ENCODE assay signal across 1 cellular context in the genomic region with DNA sequence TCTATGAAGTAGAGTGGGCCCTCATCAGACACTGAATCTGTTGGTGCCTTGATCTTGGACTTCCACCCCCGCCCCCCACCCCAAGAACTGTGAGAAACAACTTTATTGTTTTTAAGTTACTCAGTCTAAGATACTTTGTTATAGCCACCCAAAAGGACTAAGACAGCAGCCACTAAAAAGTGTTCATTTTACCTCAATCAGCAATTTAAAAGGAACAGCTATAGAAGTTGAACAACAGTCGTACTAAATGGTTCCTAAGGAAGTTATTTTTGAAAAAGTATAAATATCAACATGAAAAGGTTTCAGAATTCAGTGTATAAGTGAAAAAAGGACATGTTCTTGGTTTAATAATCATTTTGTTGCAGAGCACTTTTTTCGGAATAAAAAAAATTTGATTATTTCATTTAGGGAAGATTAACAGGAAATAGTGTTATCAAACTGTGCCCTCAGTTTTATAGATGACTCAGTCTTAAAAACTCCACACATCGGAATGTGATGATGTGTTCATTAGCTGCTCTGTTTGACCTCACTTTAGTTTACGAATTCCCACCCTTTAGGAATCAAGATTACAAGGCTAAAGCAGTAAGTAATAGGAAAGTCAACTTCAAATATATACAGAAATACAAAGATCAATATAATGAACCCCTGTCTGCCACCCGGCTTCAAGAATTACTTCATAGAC.
TF ChIP-seq lines count a peak whose summit lies in the region.

No MANE protein-coding gene starts in this region.

TF ChIP-seq in WTC11, 78 proteins besides CTCF, POLR2A, EP300 and RAD21 (continued from another document):
- TF ChIP-seq, protein P1, sequence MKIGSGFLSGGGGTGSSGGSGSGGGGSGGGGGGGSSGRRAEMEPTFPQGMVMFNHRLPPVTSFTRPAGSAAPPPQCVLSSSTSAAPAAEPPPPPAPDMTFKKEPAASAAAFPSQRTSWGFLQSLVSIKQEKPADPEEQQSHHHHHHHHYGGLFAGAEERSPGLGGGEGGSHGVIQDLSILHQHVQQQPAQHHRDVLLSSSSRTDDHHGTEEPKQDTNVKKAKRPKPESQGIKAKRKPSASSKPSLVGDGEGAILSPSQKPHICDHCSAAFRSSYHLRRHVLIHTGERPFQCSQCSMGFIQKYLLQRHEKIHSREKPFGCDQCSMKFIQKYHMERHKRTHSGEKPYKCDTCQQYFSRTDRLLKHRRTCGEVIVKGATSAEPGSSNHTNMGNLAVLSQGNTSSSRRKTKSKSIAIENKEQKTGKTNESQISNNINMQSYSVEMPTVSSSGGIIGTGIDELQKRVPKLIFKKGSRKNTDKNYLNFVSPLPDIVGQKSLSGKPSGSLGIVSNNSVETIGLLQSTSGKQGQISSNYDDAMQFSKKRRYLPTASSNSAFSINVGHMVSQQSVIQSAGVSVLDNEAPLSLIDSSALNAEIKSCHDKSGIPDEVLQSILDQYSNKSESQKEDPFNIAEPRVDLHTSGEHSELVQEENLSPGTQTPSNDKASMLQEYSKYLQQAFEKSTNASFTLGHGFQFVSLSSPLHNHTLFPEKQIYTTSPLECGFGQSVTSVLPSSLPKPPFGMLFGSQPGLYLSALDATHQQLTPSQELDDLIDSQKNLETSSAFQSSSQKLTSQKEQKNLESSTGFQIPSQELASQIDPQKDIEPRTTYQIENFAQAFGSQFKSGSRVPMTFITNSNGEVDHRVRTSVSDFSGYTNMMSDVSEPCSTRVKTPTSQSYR (CRISPR knock-in tag; IDR thresholded peaks at IDR 0.05), result no peak
- no peak for TF ChIP-seq TCF7 (CRISPR knock-in tag; IDR thresholded peaks at IDR 0.05; ENCODE audit: low read depth)
- TF ChIP-seq FOXK1 (CRISPR knock-in tag; IDR thresholded peaks at IDR 0.05), result no peak
- TF ChIP-seq FOXJ3 (CRISPR knock-in tag; IDR thresholded peaks at IDR 0.05; ENCODE audit: borderline replicate concordance), result no peak
- no peak for TF ChIP-seq NFYB (CRISPR knock-in tag; conservative IDR thresholded peaks at IDR 0.05; ENCODE audit: low read depth)
- TF ChIP-seq, protein P2, sequence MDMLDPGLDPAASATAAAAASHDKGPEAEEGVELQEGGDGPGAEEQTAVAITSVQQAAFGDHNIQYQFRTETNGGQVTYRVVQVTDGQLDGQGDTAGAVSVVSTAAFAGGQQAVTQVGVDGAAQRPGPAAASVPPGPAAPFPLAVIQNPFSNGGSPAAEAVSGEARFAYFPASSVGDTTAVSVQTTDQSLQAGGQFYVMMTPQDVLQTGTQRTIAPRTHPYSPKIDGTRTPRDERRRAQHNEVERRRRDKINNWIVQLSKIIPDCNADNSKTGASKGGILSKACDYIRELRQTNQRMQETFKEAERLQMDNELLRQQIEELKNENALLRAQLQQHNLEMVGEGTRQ (CRISPR knock-in tag; IDR thresholded peaks at IDR 0.05), result no peak
- TF ChIP-seq GTF2I (CRISPR knock-in tag; conservative IDR thresholded peaks at IDR 0.05), result no peak
- TF ChIP-seq, protein P3, sequence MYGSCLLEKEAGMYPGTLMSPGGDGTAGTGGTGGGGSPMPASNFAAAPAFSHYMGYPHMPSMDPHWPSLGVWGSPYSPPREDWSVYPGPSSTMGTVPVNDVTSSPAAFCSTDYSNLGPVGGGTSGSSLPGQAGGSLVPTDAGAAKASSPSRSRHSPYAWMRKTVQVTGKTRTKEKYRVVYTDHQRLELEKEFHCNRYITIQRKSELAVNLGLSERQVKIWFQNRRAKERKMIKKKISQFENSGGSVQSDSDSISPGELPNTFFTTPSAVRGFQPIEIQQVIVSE (CRISPR knock-in tag; IDR thresholded peaks at IDR 0.05; ENCODE audit: borderline replicate concordance), result no peak
- TF ChIP-seq, protein P4, sequence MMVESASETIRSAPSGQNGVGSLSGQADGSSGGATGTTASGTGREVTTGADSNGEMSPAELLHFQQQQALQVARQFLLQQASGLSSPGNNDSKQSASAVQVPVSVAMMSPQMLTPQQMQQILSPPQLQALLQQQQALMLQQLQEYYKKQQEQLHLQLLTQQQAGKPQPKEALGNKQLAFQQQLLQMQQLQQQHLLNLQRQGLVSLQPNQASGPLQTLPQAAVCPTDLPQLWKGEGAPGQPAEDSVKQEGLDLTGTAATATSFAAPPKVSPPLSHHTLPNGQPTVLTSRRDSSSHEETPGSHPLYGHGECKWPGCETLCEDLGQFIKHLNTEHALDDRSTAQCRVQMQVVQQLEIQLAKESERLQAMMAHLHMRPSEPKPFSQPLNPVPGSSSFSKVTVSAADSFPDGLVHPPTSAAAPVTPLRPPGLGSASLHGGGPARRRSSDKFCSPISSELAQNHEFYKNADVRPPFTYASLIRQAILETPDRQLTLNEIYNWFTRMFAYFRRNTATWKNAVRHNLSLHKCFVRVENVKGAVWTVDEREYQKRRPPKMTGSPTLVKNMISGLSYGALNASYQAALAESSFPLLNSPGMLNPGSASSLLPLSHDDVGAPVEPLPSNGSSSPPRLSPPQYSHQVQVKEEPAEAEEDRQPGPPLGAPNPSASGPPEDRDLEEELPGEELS (CRISPR knock-in tag; IDR thresholded peaks at IDR 0.05), result no peak
- no peak for TF ChIP-seq ZNF138 (CRISPR knock-in tag; conservative IDR thresholded peaks at IDR 0.05)
TF ChIP-seq in WTC11: peak in this region for 0.
